Comparison of ENCODE assay signal across 2 cellular contexts in genomic region chr22:42114721-42115120, GRCh38.
A peak's percentile ranks its signal among the peaks of the same experiment; 100 is the strongest.
TF ChIP-seq lines count a peak whose summit lies in the region.

No MANE protein-coding gene starts in this region.

TF ChIP-seq in HEK293T, 16 proteins besides CTCF, POLR2A, EP300 and RAD21:
- TF ChIP-seq LEF1 (IDR thresholded peaks at IDR 0.05; ENCODE audit: borderline replicate concordance) = no peak
- no peak for TF ChIP-seq FOXM1 (IDR thresholded peaks at IDR 0.05; ENCODE audit: borderline replicate concordance)
- TF ChIP-seq ZNF384 (IDR thresholded peaks at IDR 0.05) = no peak
- no peak for TF ChIP-seq FOXA1 (IDR thresholded peaks at IDR 0.05)
- no peak for TF ChIP-seq SUZ12 (IDR thresholded peaks at IDR 0.05)
- TF ChIP-seq ARNT (IDR thresholded peaks at IDR 0.05) = no peak
- TF ChIP-seq BHLHE40 (IDR thresholded peaks at IDR 0.05; ENCODE audit: borderline replicate concordance) = no peak
- TF ChIP-seq L3MBTL2 (conservative IDR thresholded peaks at IDR 0.05) = no peak
- no peak for TF ChIP-seq NFRKB (IDR thresholded peaks at IDR 0.05)
- TF ChIP-seq PKNOX1 (IDR thresholded peaks at IDR 0.05) = no peak
- no peak for TF ChIP-seq TARDBP (IDR thresholded peaks at IDR 0.05)
- no peak for TF ChIP-seq CTBP1 (IDR thresholded peaks at IDR 0.05; ENCODE audit: borderline replicate concordance)
- no peak for TF ChIP-seq FOXK2 (IDR thresholded peaks at IDR 0.05)
- TF ChIP-seq ELF4 (IDR thresholded peaks at IDR 0.05) = no peak

TF ChIP-seq in HepG2, 621 proteins besides CTCF, POLR2A, EP300 and RAD21:
- TF ChIP-seq GABPB1 (CRISPR knock-in tag; IDR thresholded peaks at IDR 0.05) (no peak), HOXA9 (CRISPR knock-in tag; IDR thresholded peaks at IDR 0.05; ENCODE audit: borderline replicate concordance) (no peak), SMC3 (IDR thresholded peaks at IDR 0.05; ENCODE audit: low read length) (peak; percentile 64; the same call in 1 of the 2 replicates), STAG1 (CRISPR knock-in tag; IDR thresholded peaks at IDR 0.05) (peak; percentile 73), TOPORS (CRISPR knock-in tag; IDR thresholded peaks at IDR 0.05) (no peak), EZH2 (conservative IDR thresholded peaks at IDR 0.05; ENCODE audit: low read depth, low read length) (no peak), ZNF709 (CRISPR knock-in tag; IDR thresholded peaks at IDR 0.05) (no peak), GATA4 (IDR thresholded peaks at IDR 0.05; ENCODE audit: borderline replicate concordance, low read depth) (no peak)
